In genomic region chr12:26800347-26800746, GRCh38 we compare ENCODE assay signal across 1 cellular context.
TF ChIP-seq lines count a peak whose summit lies in the region.

No MANE protein-coding gene starts in this region.

TF ChIP-seq in GM23338, 12 proteins besides CTCF, POLR2A, EP300 and RAD21 (continued from another document):
- TF ChIP-seq ZNF462 (CRISPR knock-in tag; IDR thresholded peaks at IDR 0.05): no peak
- TF ChIP-seq CREB1 (CRISPR knock-in tag; IDR thresholded peaks at IDR 0.05; ENCODE audit: low read depth): no peak
